Comparison of ENCODE assay signal across 26 cellular contexts in the genomic region with DNA sequence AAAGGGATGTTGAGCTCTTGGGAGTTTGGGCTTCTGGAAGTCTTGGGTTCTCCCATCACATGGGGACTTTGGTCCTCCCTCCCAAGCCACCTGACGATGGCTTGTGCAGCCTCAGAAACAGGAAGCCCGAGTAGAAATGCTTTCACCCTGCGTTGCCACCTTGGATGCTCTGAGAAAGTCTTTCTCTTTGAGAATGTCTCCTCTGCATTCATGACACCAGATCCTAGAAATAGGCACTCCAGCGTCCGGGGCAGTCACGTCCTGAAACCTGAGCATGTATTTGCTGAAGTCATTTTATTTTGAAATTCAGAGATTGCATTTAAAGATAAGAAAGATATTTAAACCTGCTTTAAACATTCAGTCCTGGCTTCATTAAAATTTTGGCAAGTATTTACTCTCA.
"Had no signal": no experiment of that assay in that cellular context is flagged by ENCODE, and none has a peak within 500 bp of the region (broad histone marks: within the 10 kb centered on the region; RNA-seq: fewer than 3 reads in every experiment).

No MANE protein-coding gene starts in this region.

- H3K27ac ChIP-seq: left lung, lower lobe of right lung, ovary, skin epidermis, stomach, testis, thyroid gland, transverse colon, upper lobe of right lung had no signal

- H3K4me3 Mint-ChIP-seq: immature natural killer cell; natural killer cell; stimulated activated naive B cell treated with anti-CD40 and anti-IgM and Interleukin-4, amounts not matched to agents 10 μg/mL and 1 μg/mL and 100 μg/mL, for 72 hours had no signal

- DNase-seq: hypothalamus; immature natural killer cell; kidney; left colon; left lung; lower lobe of right lung; mammary epithelial cell; mesenchymal stem cell; natural killer cell; ovary; retina; right cardiac atrium; stimulated activated CD4-positive, alpha-beta T cell treated with anti-CD3 and anti-CD28 coated beads, Interleukin-12 subunit alpha, Interleukin-12 subunit beta, amount 100 ng/mL, for 4 hours; stimulated activated CD4-positive, alpha-beta T cell treated with anti-CD3 and anti-CD28 coated beads, Interleukin-15, amount 100 ng/mL, for 24 hours; stimulated activated CD4-positive, alpha-beta T cell treated with anti-CD3 and anti-CD28 coated beads, Interleukin-2, amount 100 ng/mL, for 24 hours; stimulated activated CD4-positive, alpha-beta T cell treated with anti-CD3 and anti-CD28 coated beads, Interleukin-4, amount 100 ng/mL, for 1 hour; stimulated activated naive B cell treated with anti-CD40 and anti-IgM and Interleukin-4, amounts not matched to agents 10 μg/mL and 1 μg/mL and 100 μg/mL, for 72 hours; stimulated activated naive CD8-positive, alpha-beta T cell treated with anti-CD3 and anti-CD28 coated beads, Interleukin-15, Interleukin-2, amounts not matched to agents 100 U/mL and 50 U/mL, for 24 hours; stomach; testis; thyroid gland; transverse colon; upper lobe of right lung had no signal

- H3K27ac Mint-ChIP-seq: natural killer cell, progenitor cell of endocrine pancreas had no signal

- H3K27me3 ChIP-seq: left lung, ovary, stomach, testis, thyroid gland, transverse colon, upper lobe of right lung had no signal

- H3K4me1 Mint-ChIP-seq: immature natural killer cell; natural killer cell; stimulated activated naive B cell treated with anti-CD40 and anti-IgM and Interleukin-4, amounts not matched to agents 10 μg/mL and 1 μg/mL and 100 μg/mL, for 72 hours had no signal

- H3K27me3 Mint-ChIP-seq: progenitor cell of endocrine pancreas; stimulated activated naive B cell treated with anti-CD40 and anti-IgM and Interleukin-4, amounts not matched to agents 10 μg/mL and 1 μg/mL and 100 μg/mL, for 72 hours had no signal

- H3K4me1 ChIP-seq: left lung, lower lobe of right lung, stomach, testis, thyroid gland, transverse colon, upper lobe of right lung had no signal

- H3K36me3 ChIP-seq: ovary had no signal

- H3K4me3 ChIP-seq: left lung, lower lobe of right lung, ovary, skin epidermis, stomach, testis, thyroid gland, transverse colon, upper lobe of right lung had no signal

- ATAC-seq: left colon; left lung; lower lobe of right lung; natural killer cell; right cardiac atrium; sciatic nerve; stimulated activated naive B cell treated with anti-CD40 and anti-IgM and Interleukin-4, amounts not matched to agents 10 μg/mL and 1 μg/mL and 100 μg/mL, for 72 hours; stimulated activated naive CD8-positive, alpha-beta T cell treated with anti-CD3 and anti-CD28 coated beads, Interleukin-15, Interleukin-2, amounts not matched to agents 100 U/mL and 50 U/mL, for 24 hours; upper lobe of right lung had no signal

- H3K9me3 Mint-ChIP-seq: immature natural killer cell; natural killer cell; stimulated activated naive B cell treated with anti-CD40 and anti-IgM and Interleukin-4, amounts not matched to agents 10 μg/mL and 1 μg/mL and 100 μg/mL, for 72 hours had no signal

- H3K9me3 ChIP-seq: left lung, lower lobe of right lung, ovary, stomach, testis, thyroid gland, transverse colon, upper lobe of right lung had no signal
